In the genomic region with DNA sequence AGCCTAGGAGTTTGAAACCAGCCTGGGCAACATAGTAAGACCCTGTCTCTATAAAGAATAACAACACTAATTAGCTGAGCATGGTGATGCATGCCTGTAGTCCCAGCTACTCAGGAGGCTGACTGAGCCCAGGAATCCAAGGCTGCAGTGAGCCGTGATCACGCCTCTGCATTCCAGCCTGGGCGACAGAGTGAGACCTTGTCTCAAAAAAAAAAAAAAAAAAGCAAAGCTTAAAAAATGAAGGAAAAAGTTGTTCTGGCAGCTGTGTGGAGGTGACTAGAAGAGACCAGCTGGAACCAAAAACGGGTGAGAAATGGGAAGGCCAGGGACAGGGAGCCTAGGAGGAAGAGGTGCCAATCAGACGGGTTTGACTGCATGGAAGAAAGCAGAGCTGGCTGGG, we compare ENCODE assay signal across 16 cellular contexts. TPM values are rescaled to one million over a fixed set of nuclear protein-coding genes. Genes with fewer than 3 reads are reported as not detected.
DNase-seq lines count a peak whose midpoint lies in the region; TF ChIP-seq lines count a peak whose summit lies in the region.
"Had no signal": no experiment of that assay in that cellular context is flagged by ENCODE, and none has a peak within 500 bp of the region (broad histone marks: within the 10 kb centered on the region; RNA-seq: fewer than 3 reads in every experiment).

No MANE protein-coding gene starts in this region.

- H3K27me3 Mint-ChIP-seq in activated naive CD4-positive, alpha-beta T cell treated with anti-CD3 and anti-CD28 coated beads, Interleukin-2, amount 10 ng/mL, durations not matched to agents 7 days and 5 days, result no peaks in the 10 kb centered on the region
- H3K27me3 Mint-ChIP-seq in endodermal cell (ENCODE audit: insufficient read depth) (no peaks in the 10 kb centered on the region), nephron progenitor cell (ENCODE audit: low read depth, poor library complexity) (peaks cover 6% of the 10 kb centered on the region), type B pancreatic cell (no peaks in the 10 kb centered on the region)

- H3K9me3 ChIP-seq in endodermal cell (ENCODE audit: control insufficient read depth, low read length), result no peaks in the 10 kb centered on the region

- 94 to 100% methylated on average over 3 to 5 of the region's 5 CpGs for WGBS in endodermal cell (ENCODE audit: insufficient coverage in 1 of 2, insufficient read length in 1 of 2), 2 experiments

- no peak overlapping the region for H3K27ac Mint-ChIP-seq in activated naive CD4-positive, alpha-beta T cell treated with anti-CD3 and anti-CD28 coated beads, Interleukin-2, amount 10 ng/mL, durations not matched to agents 7 days and 5 days
- H3K27ac Mint-ChIP-seq in endodermal cell (peak overlapping the region; percentile 18), nephron progenitor cell (peak overlapping the region; percentile 84), type B pancreatic cell (peak overlapping the region; percentile 59)

- H3K27me3 ChIP-seq in endodermal cell (ENCODE audit: control insufficient read depth, insufficient read depth, low read length, poor library complexity, severe bottlenecking), result no peaks in the 10 kb centered on the region

- no peak overlapping the region for H3K27ac ChIP-seq in endodermal cell (ENCODE audit: low read depth, low read length)

- TF ChIP-seq CTCF in endodermal cell (conservative IDR thresholded peaks at IDR 0.05) (no peak), nephron progenitor cell (IDR thresholded peaks at IDR 0.05) (no peak), type B pancreatic cell (conservative IDR thresholded peaks at IDR 0.05) (no peak)

- no peak overlapping the region for H3K9ac ChIP-seq in endodermal cell (ENCODE audit: extremely low read depth, low read length, poor library complexity, severe bottlenecking)

- H3K36me3 ChIP-seq in endodermal cell (ENCODE audit: control insufficient read depth, insufficient read depth, low read length), result peaks cover 61% of the 10 kb centered on the region

- H3K4me3 Mint-ChIP-seq in activated naive CD4-positive, alpha-beta T cell treated with anti-CD3 and anti-CD28 coated beads, Interleukin-2, amount 10 ng/mL, durations not matched to agents 7 days and 5 days, result peak overlapping the region; percentile 26
- H3K4me3 Mint-ChIP-seq in endodermal cell (no peak overlapping the region), nephron progenitor cell (no peak overlapping the region), type B pancreatic cell (peak overlapping the region; percentile 44)

- H3K36me3 Mint-ChIP-seq in activated naive CD4-positive, alpha-beta T cell treated with anti-CD3 and anti-CD28 coated beads, Interleukin-2, amount 10 ng/mL, durations not matched to agents 7 days and 5 days, result peaks cover 32% of the 10 kb centered on the region
- H3K36me3 Mint-ChIP-seq in endodermal cell (ENCODE audit: low read depth) (peaks cover 47% of the 10 kb centered on the region), nephron progenitor cell (ENCODE audit: low read depth) (peaks cover 29% of the 10 kb centered on the region), type B pancreatic cell (peaks cover 14% of the 10 kb centered on the region)

- H3K4me1 ChIP-seq in endodermal cell (ENCODE audit: control insufficient read depth, insufficient read depth, low read length), result peaks cover 6% of the 10 kb centered on the region

- CTCF ChIA-PET in activated naive CD4-positive, alpha-beta T cell treated with anti-CD3 and anti-CD28 coated beads, Interleukin-2, amount 10 ng/mL, durations not matched to agents 7 days and 5 days (lab: Charles Lee), result no interaction called here

- DNase-seq in activated naive CD4-positive, alpha-beta T cell treated with anti-CD3 and anti-CD28 coated beads, Interleukin-2, amount 10 ng/mL, durations not matched to agents 7 days and 5 days, result no peak
- no peak for DNase-seq in activated naive CD4-positive, alpha-beta T cell (lab: John Stamatoyannopoulos, UW)
- DNase-seq in endodermal cell, result no peak
- no peak for DNase-seq in nephron progenitor cell
- no peak for DNase-seq in type B pancreatic cell (ENCODE audit: extremely low spot score, unreplicated experiment)
- no peak for DNase-seq in stimulated activated CD4-positive, alpha-beta T cell treated with anti-CD3 and anti-CD28 coated beads, Interleukin-2, amount 100 ng/mL, for 24 hours
- no peak for DNase-seq in pons (ENCODE audit: low spot score)
- DNase-seq in stimulated activated CD4-positive, alpha-beta T cell treated with anti-CD3 and anti-CD28 coated beads, Interleukin-1b, Interleukin-23, amount 100 ng/mL, for 48 hours, result no peak
- DNase-seq: 8988T; C1 segment of cervical spinal cord; NCI-H146; NCI-H2107; NCI-H226; NCI-H526; NK-92 treated with Interleukin-12 subunit alpha and Interleukin-12 subunit beta, amount 100 ng/mL, for 24 hours had no signal

- peaks cover 29% of the 10 kb centered on the region for H3K4me1 Mint-ChIP-seq in activated naive CD4-positive, alpha-beta T cell treated with anti-CD3 and anti-CD28 coated beads, Interleukin-2, amount 10 ng/mL, durations not matched to agents 7 days and 5 days
- H3K4me1 Mint-ChIP-seq in endodermal cell, result peaks cover 5% of the 10 kb centered on the region
- peaks cover 30% of the 10 kb centered on the region for H3K4me1 Mint-ChIP-seq in nephron progenitor cell
- H3K4me1 Mint-ChIP-seq in type B pancreatic cell (ENCODE audit: unreplicated experiment), result peaks cover 5% of the 10 kb centered on the region

- no peaks in the 10 kb centered on the region for H3K9me3 Mint-ChIP-seq in activated naive CD4-positive, alpha-beta T cell treated with anti-CD3 and anti-CD28 coated beads, Interleukin-2, amount 10 ng/mL, durations not matched to agents 7 days and 5 days
- H3K9me3 Mint-ChIP-seq in endodermal cell, result no peaks in the 10 kb centered on the region
- no peaks in the 10 kb centered on the region for H3K9me3 Mint-ChIP-seq in nephron progenitor cell
- H3K9me3 Mint-ChIP-seq in type B pancreatic cell, result no peaks in the 10 kb centered on the region

- no peak overlapping the region for H3K4me3 ChIP-seq in endodermal cell (ENCODE audit: low read length)

RNA-seq across cellular contexts. Expression of gene BCL7C, which starts 4.2 kb away (rescaled TPM):
- total RNA-seq in endodermal cell, result 10 to 100 TPM; 64.7 to 67.6 TPM
- polyA plus RNA-seq in endodermal cell (2013, experiment 1 of 2), result 39.4 TPM
- polyA plus RNA-seq in endodermal cell (2013, experiment 2 of 2), result 41.9 TPM
- 26.3 and 35.0 TPM in 2 replicates for total RNA-seq in type B pancreatic cell (ENCODE audit: low replicate concordance)

RNA-seq across cellular contexts. Expression of gene CTF1, which starts 6.7 kb away (rescaled TPM):
- total RNA-seq in endodermal cell (1 to 10 TPM; 3.1 to 3.3 TPM), type B pancreatic cell (ENCODE audit: low replicate concordance) (2.5 and 3.1 TPM in 2 replicates)
- polyA plus RNA-seq in endodermal cell (2013, experiment 1 of 2), result 3.8 TPM
- polyA plus RNA-seq in endodermal cell (2013, experiment 2 of 2), result 2.8 TPM
- total RNA-seq: H4 had no signal

RNA-seq across cellular contexts. Expression of gene FBXL19, which starts 33.7 kb away (rescaled TPM):
- 10 to 100 TPM; 74.0 to 84.3 TPM for total RNA-seq in endodermal cell
- 49.4 TPM for polyA plus RNA-seq in endodermal cell (2013, experiment 1 of 2)
- polyA plus RNA-seq in endodermal cell (2013, experiment 2 of 2), result 46.5 TPM
- total RNA-seq in type B pancreatic cell (ENCODE audit: low replicate concordance), result 29.0 and 46.4 TPM in 2 replicates

RNA-seq across cellular contexts. Expression of gene ORAI3, which starts 59.1 kb away (rescaled TPM):
- 10 to 100 TPM; 16.9 to 17.7 TPM for total RNA-seq in endodermal cell
- 9.2 TPM for polyA plus RNA-seq in endodermal cell (2013, experiment 1 of 2)
- polyA plus RNA-seq in endodermal cell (2013, experiment 2 of 2), result 10.4 TPM
- total RNA-seq in type B pancreatic cell (ENCODE audit: low replicate concordance), result 18.7 and 19.4 TPM in 2 replicates

Comparison
In these comparisons a context has a peak if more than half of its experiments do, and no peak if none do; other contexts are left out.
1. H3K4me3 Mint-ChIP-seq: peak in activated naive CD4-positive, alpha-beta T cell treated with anti-CD3 and anti-CD28 coated beads, Interleukin-2, amount 10 ng/mL, durations not matched to agents 7 days and 5 days (single experiment) and type B pancreatic cell (single experiment); none in endodermal cell (single experiment) and nephron progenitor cell (single experiment).